In genomic region chr14:101587403-101587998, GRCh38 we compare ENCODE assay signal across 25 cellular contexts. TPM values are rescaled to one million over a fixed set of nuclear protein-coding genes. Genes with fewer than 3 reads are reported as not detected.
A peak's percentile ranks its signal among the peaks of the same experiment; 100 is the strongest.
DNase-seq lines count a peak whose midpoint lies in the region; TF ChIP-seq lines count a peak whose summit lies in the region.
"Had no signal": no experiment of that assay in that cellular context is flagged by ENCODE, and none has a peak within 500 bp of the region (broad histone marks: within the 10 kb centered on the region; RNA-seq: fewer than 3 reads in every experiment).

No MANE protein-coding gene starts in this region.

- CTCF ChIA-PET in mammary epithelial cell (lab: Charles Lee; ENCODE audit: low non-redundant PET): no interaction called here

- H3K27ac ChIP-seq in ovary (no peak overlapping the region), mammary epithelial cell (ENCODE audit: insufficient read depth, low read depth, low read length) (no peak overlapping the region)
- H3K27ac ChIP-seq: adrenal gland, neutrophil, prostate gland, transverse colon had no signal

- no peaks in the 10 kb centered on the region for H3K9me3 ChIP-seq in ovary
- H3K9me3 ChIP-seq in mammary epithelial cell (replicated peaks; ENCODE audit: insufficient read depth, low read length): peaks cover 6% of the 10 kb centered on the region
- H3K9me3 ChIP-seq: adrenal gland, HAP-1, neutrophil, prostate gland, transverse colon had no signal

- H3K4me3 Mint-ChIP-seq in chondrocyte (ENCODE audit: unreplicated experiment): no peak overlapping the region
- H3K4me3 Mint-ChIP-seq: activated naive CD4-positive, alpha-beta T cell treated with anti-CD3 and anti-CD28 coated beads for 36 hours; activated T-cell treated with anti-CD3 and anti-CD28 coated beads, Interleukin-2, amount 50 U/mL, for 72 hours; stimulated activated memory B cell treated with anti-CD40 and anti-IgM and Interleukin-4, amounts not matched to agents 10 μg/mL and 1 μg/mL and 100 μg/mL, for 72 hours; T-helper 1 cell treated with Interleukin-12 subunit alpha and Interleukin-12 subunit beta and Interleukin-4 antibody, amounts not matched to agents 30 μg/mL and 1 μg/mL, for 36 hours had no signal

- no peak overlapping the region for H3K27ac Mint-ChIP-seq in chondrocyte (ENCODE audit: unreplicated experiment)
- H3K27ac Mint-ChIP-seq: activated naive CD4-positive, alpha-beta T cell treated with anti-CD3 and anti-CD28 coated beads for 36 hours; activated T-cell treated with anti-CD3 and anti-CD28 coated beads, Interleukin-2, amount 50 U/mL, for 72 hours; stimulated activated memory B cell treated with anti-CD40 and anti-IgM and Interleukin-4, amounts not matched to agents 10 μg/mL and 1 μg/mL and 100 μg/mL, for 72 hours; T-helper 1 cell treated with Interleukin-12 subunit alpha and Interleukin-12 subunit beta and Interleukin-4 antibody, amounts not matched to agents 30 μg/mL and 1 μg/mL, for 36 hours had no signal

- H2AFZ ChIP-seq in mammary epithelial cell (ENCODE audit: low read depth, low read length): no peak overlapping the region

- dilution Hi-C loops in mammary epithelial cell (cut with HindIII; ENCODE audit: low sequenced_read_pairs): no loop called here

- no peak overlapping the region for H3K9ac ChIP-seq in mammary epithelial cell (ENCODE audit: insufficient read depth, low read length)

- peaks cover 3% of the 10 kb centered on the region for H3K4me1 ChIP-seq in ovary (ENCODE audit: insufficient read depth)
- no peaks in the 10 kb centered on the region for H3K4me1 ChIP-seq in mammary epithelial cell (ENCODE audit: insufficient read depth, low read length)
- H3K4me1 ChIP-seq: adrenal gland, HAP-1, prostate gland, transverse colon had no signal

- H3K4me3 ChIP-seq in ovary (no peak overlapping the region), mammary epithelial cell (replicated peaks in 1 of 3; ENCODE audit: insufficient read depth in 1 of 3, low read depth in 2 of 3, low read length in 3 of 3) (no peak overlapping the region)
- H3K4me3 ChIP-seq: adrenal gland, HAP-1, prostate gland, transverse colon had no signal

- no TSS peak for BruUV-seq in mammary epithelial cell (replicated peaks; lab: Mats Ljungman, UMichigan)

- no peak overlapping the region for H3K4me2 ChIP-seq in mammary epithelial cell (ENCODE audit: insufficient read depth, low read depth, low read length)

- 95 to 97% (median 96%) methylated on average over 30 of the region's 30 CpGs for WGBS in ovary, 3 donors
- WGBS in mammary epithelial cell (ENCODE audit: low coverage, missing lambda C conversion rate): 89% methylated on average over 27 of the region's 30 CpGs

- no peaks in the 10 kb centered on the region for H3K9me3 Mint-ChIP-seq in chondrocyte (ENCODE audit: low read depth)
- H3K9me3 Mint-ChIP-seq: activated naive CD4-positive, alpha-beta T cell treated with anti-CD3 and anti-CD28 coated beads for 36 hours; activated T-cell treated with anti-CD3 and anti-CD28 coated beads, Interleukin-2, amount 50 U/mL, for 72 hours; stimulated activated memory B cell treated with anti-CD40 and anti-IgM and Interleukin-4, amounts not matched to agents 10 μg/mL and 1 μg/mL and 100 μg/mL, for 72 hours; T-helper 1 cell treated with Interleukin-12 subunit alpha and Interleukin-12 subunit beta and Interleukin-4 antibody, amounts not matched to agents 30 μg/mL and 1 μg/mL, for 36 hours had no signal

- peak; percentile 86 for DNase-seq in D341Med (ENCODE audit: low spot score)
- peak; percentile 48 for DNase-seq in NCI-H82 treated with DMSO at 0.1 percent for 48 hours (lab: John Stamatoyannopoulos, UW; ENCODE audit: unreplicated experiment)
- peak; percentile 11 for DNase-seq in iris pigment epithelial cell (ENCODE audit: low read depth)
- DNase-seq in ovary: peak in 3 of 5 donors; percentile 1 to 9 (median 8)
- DNase-seq in mammary epithelial cell: no peak
- DNase-seq in chondrocyte (ENCODE audit: low spot score): no peak
- DNase-seq in 8988T: no peak
- DNase-seq: activated CD4-positive, alpha-beta T cell treated with anti-CD3 and anti-CD28 coated beads, Interleukin-2, amount 50 U/mL, for 4 hours; activated naive CD4-positive, alpha-beta T cell treated with anti-CD3 and anti-CD28 coated beads for 36 hours; activated T-cell treated with anti-CD3 and anti-CD28 coated beads, Interleukin-2, amount 50 U/mL, for 72 hours; C1 segment of cervical spinal cord; mesendoderm; NCI-H1436 treated with DMSO at 0.1 percent for 48 hours; NCI-H2107; NCI-H446 treated with DMSO at 0.1 percent for 48 hours; transverse colon had no signal

- intact Hi-C loops in ovary (cut with DNase I) (no loop called here), mammary epithelial cell (cut with micrococcal nuclease) (no loop called here)

- no peaks in the 10 kb centered on the region for H3K4me1 Mint-ChIP-seq in chondrocyte (ENCODE audit: low read depth)
- H3K4me1 Mint-ChIP-seq: stimulated activated memory B cell treated with anti-CD40 and anti-IgM and Interleukin-4, amounts not matched to agents 10 μg/mL and 1 μg/mL and 100 μg/mL, for 72 hours had no signal

- TF ChIP-seq CTCF in ovary (IDR thresholded peaks at IDR 0.05) (no peak), mammary epithelial cell (conservative IDR thresholded peaks at IDR 0.05 in 1 of 2, IDR thresholded peaks at IDR 0.05 in 1 of 2; ENCODE audit: extremely low read depth in 1 of 2, insufficient read depth in 1 of 2, low read depth in 1 of 2, low read length in 2 of 2) (no peak), chondrocyte (IDR thresholded peaks at IDR 0.05) (no peak)

- H4K20me1 ChIP-seq in mammary epithelial cell (ENCODE audit: insufficient read depth, low read length): no peaks in the 10 kb centered on the region

- in situ Hi-C loops in mammary epithelial cell (cut with MboI; ENCODE audit: low sequenced_read_pairs in 2 of 2): no loop called here

- H3K36me3 ChIP-seq in ovary (no peaks in the 10 kb centered on the region), mammary epithelial cell (ENCODE audit: insufficient read depth, low read length) (no peaks in the 10 kb centered on the region)
- H3K36me3 ChIP-seq: adrenal gland, HAP-1, neutrophil, prostate gland, transverse colon had no signal

- no peaks in the 10 kb centered on the region for H3K27me3 ChIP-seq in ovary
- no peaks in the 10 kb centered on the region for H3K27me3 ChIP-seq in mammary epithelial cell (ENCODE audit: insufficient read depth, low read length)
- H3K27me3 ChIP-seq: adrenal gland, neutrophil, transverse colon had no signal

- no peaks in the 10 kb centered on the region for H3K36me3 Mint-ChIP-seq in chondrocyte (ENCODE audit: low read depth)
- H3K36me3 Mint-ChIP-seq: stimulated activated memory B cell treated with anti-CD40 and anti-IgM and Interleukin-4, amounts not matched to agents 10 μg/mL and 1 μg/mL and 100 μg/mL, for 72 hours had no signal

- no peak for TF ChIP-seq EP300 in ovary (IDR thresholded peaks at IDR 0.05)

- no peaks in the 10 kb centered on the region for H3K79me2 ChIP-seq in mammary epithelial cell (ENCODE audit: insufficient read depth, low read length)

- H3K27me3 Mint-ChIP-seq in chondrocyte (ENCODE audit: low read depth): peaks cover 6% of the 10 kb centered on the region
- H3K27me3 Mint-ChIP-seq: stimulated activated memory B cell treated with anti-CD40 and anti-IgM and Interleukin-4, amounts not matched to agents 10 μg/mL and 1 μg/mL and 100 μg/mL, for 72 hours had no signal

- no peak for TF ChIP-seq POLR2A in ovary (IDR thresholded peaks at IDR 0.05)

RNA-seq across cellular contexts. Expression of gene DIO3, which starts 26.2 kb away (rescaled TPM):
- total RNA-seq in ovary (10 to 100 TPM in 6 of 7 donors, 1 to 10 TPM in 1; 5.6 to 24.7 (median 14.0) TPM), mammary epithelial cell (not detected), chondrocyte (not detected in 3 replicates)
- polyA plus RNA-seq in ovary (10 to 100 TPM in 1 of 2 donors, 1 to 10 TPM in 1; 3.1 to 13.9 TPM), mammary epithelial cell (not detected)
- not detected for polyA minus RNA-seq in mammary epithelial cell
- total RNA-seq: activated naive CD4-positive, alpha-beta T cell treated with anti-CD3 and anti-CD28 coated beads for 36 hours; activated T-cell treated with anti-CD3 and anti-CD28 coated beads, Interleukin-2, amount 50 U/mL, for 72 hours; endothelial cell of umbilical vein; LHCN-M2; myocyte had no signal
- polyA plus RNA-seq: endothelial cell of umbilical vein had no signal

Comparison
In these comparisons a context has a peak if more than half of its experiments do, and no peak if none do; other contexts are left out.
1. DNase-seq: peak in D341Med (single experiment), NCI-H82 treated with DMSO at 0.1 percent for 48 hours (single experiment), iris pigment epithelial cell (single experiment) and ovary (3 of 5); none in mammary epithelial cell (single experiment), chondrocyte (single experiment) and 8988T (single experiment).